In genomic region chr11:75305993-75306392, GRCh38 we compare ENCODE assay signal across 18 cellular contexts. TPM values are rescaled to one million over a fixed set of nuclear protein-coding genes. Genes with fewer than 3 reads are reported as not detected.
DNase-seq lines count a peak whose midpoint lies in the region; ATAC-seq and TF ChIP-seq lines count a peak whose summit lies in the region.
"Had no signal": no experiment of that assay in that cellular context is flagged by ENCODE, and none has a peak within 500 bp of the region (broad histone marks: within the 10 kb centered on the region; RNA-seq: fewer than 3 reads in every experiment).

No MANE protein-coding gene starts in this region.

- H3K27me3 ChIP-seq in right atrium auricular region (no peaks in the 10 kb centered on the region), osteoblast (ENCODE audit: insufficient read depth, low read length) (no peaks in the 10 kb centered on the region), PC-9 (ENCODE audit: insufficient read depth, low read depth) (no peaks in the 10 kb centered on the region)

- CTCF ChIA-PET in PC-9 (lab: Charles Lee) = no interaction called here
- CTCF ChIA-PET in activated naive CD4-positive, alpha-beta T cell treated with anti-CD3 and anti-CD28 coated beads, Interleukin-2, amount 10 ng/mL, durations not matched to agents 7 days and 5 days (lab: Charles Lee) = no interaction called here

- H3K79me2 ChIP-seq in osteoblast (ENCODE audit: insufficient read depth, low read length) = no peaks in the 10 kb centered on the region
- H3K79me2 ChIP-seq in PC-9 (ENCODE audit: low read depth) = no peaks in the 10 kb centered on the region

- no peak for ATAC-seq in activated T-helper 17 cell treated with anti-CD3 and anti-CD28 coated beads, Interleukin-2, amount 50 U/mL, for 72 hours (replicated peaks)
- ATAC-seq: esophagus mucosa, K562, Panc1 had no signal

- peaks cover 0 to 64% of the 10 kb centered on the region in 2 donors for H3K4me1 ChIP-seq in right atrium auricular region
- no peaks in the 10 kb centered on the region for H3K4me1 ChIP-seq in osteoblast (ENCODE audit: insufficient read depth, low read length)
- no peaks in the 10 kb centered on the region for H3K4me1 ChIP-seq in PC-9 (replicated peaks; ENCODE audit: insufficient read depth)

- BruUV-seq in PC-9 (replicated peaks; lab: Mats Ljungman, UMichigan) = no TSS peak

- peaks cover 12% of the 10 kb centered on the region for H3K4me1 Mint-ChIP-seq in CD14-positive monocyte
- peaks cover 4% of the 10 kb centered on the region for H3K4me1 Mint-ChIP-seq in activated T-helper 17 cell treated with anti-CD3 and anti-CD28 coated beads, Interleukin-2, amount 50 U/mL, for 72 hours
- H3K4me1 Mint-ChIP-seq in activated T-helper 2 cell treated with anti-CD3 and anti-CD28 coated beads, Interferon-gamma antibody, Interleukin-2, Interleukin-4, amounts not matched to agents 10 μg/mL and 5 μg/mL and 100 μg/mL, durations not matched to agents 14 hours and 24 hours and 36 hours (ENCODE audit: low read depth) = no peaks in the 10 kb centered on the region
- no peaks in the 10 kb centered on the region for H3K4me1 Mint-ChIP-seq in activated naive CD4-positive, alpha-beta T cell treated with anti-CD3 and anti-CD28 coated beads, Interleukin-2, amount 10 ng/mL, durations not matched to agents 7 days and 5 days
- H3K4me1 Mint-ChIP-seq: activated CD4-positive, alpha-beta memory T cell treated with anti-CD3 and anti-CD28 coated beads, Interleukin-2, amount 10 ng/mL, durations not matched to agents 7 days and 5 days had no signal

- TF ChIP-seq CTCF in CD14-positive monocyte (IDR thresholded peaks at IDR 0.05) = no peak
- no peak for TF ChIP-seq CTCF in right atrium auricular region (IDR thresholded peaks at IDR 0.05)
- TF ChIP-seq CTCF in osteoblast (IDR thresholded peaks at IDR 0.05; ENCODE audit: extremely low read depth, low read depth, low read length) = no peak
- TF ChIP-seq CTCF in PC-9 (conservative IDR thresholded peaks at IDR 0.05) = no peak

- intact Hi-C loops in CD14-positive monocyte (cut with micrococcal nuclease) (no loop called here), PC-9 (cut with micrococcal nuclease; ENCODE audit: unreplicated experiment) (no loop called here)
- intact Hi-C loops in activated T-helper 2 cell treated with anti-CD3 and anti-CD28 coated beads, Interferon-gamma antibody, Interleukin-2, Interleukin-4, amounts not matched to agents 10 μg/mL and 5 μg/mL and 100 μg/mL, durations not matched to agents 14 hours and 24 hours and 36 hours (cut with micrococcal nuclease) = no loop called here

- no peak overlapping the region for H3K4me3 Mint-ChIP-seq in CD14-positive monocyte
- H3K4me3 Mint-ChIP-seq in activated T-helper 17 cell treated with anti-CD3 and anti-CD28 coated beads, Interleukin-2, amount 50 U/mL, for 72 hours = no peak overlapping the region
- H3K4me3 Mint-ChIP-seq in activated T-helper 2 cell treated with anti-CD3 and anti-CD28 coated beads, Interferon-gamma antibody, Interleukin-2, Interleukin-4, amounts not matched to agents 10 μg/mL and 5 μg/mL and 100 μg/mL, durations not matched to agents 14 hours and 24 hours and 36 hours (ENCODE audit: low read depth) = no peak overlapping the region
- no peak overlapping the region for H3K4me3 Mint-ChIP-seq in activated naive CD4-positive, alpha-beta T cell treated with anti-CD3 and anti-CD28 coated beads, Interleukin-2, amount 10 ng/mL, durations not matched to agents 7 days and 5 days
- H3K4me3 Mint-ChIP-seq: activated CD4-positive, alpha-beta memory T cell treated with anti-CD3 and anti-CD28 coated beads, Interleukin-2, amount 10 ng/mL, durations not matched to agents 7 days and 5 days had no signal

- H3K36me3 ChIP-seq in right atrium auricular region = no peaks in the 10 kb centered on the region
- H3K36me3 ChIP-seq in osteoblast (ENCODE audit: insufficient read depth, low read length) = no peaks in the 10 kb centered on the region
- H3K36me3 ChIP-seq in PC-9 (ENCODE audit: low read depth) = no peaks in the 10 kb centered on the region

- H3K27ac ChIP-seq in right atrium auricular region (peak overlapping the region; percentile 46), osteoblast (ENCODE audit: low read depth, low read length) (no peak overlapping the region), PC-9 (no peak overlapping the region)

- no peaks in the 10 kb centered on the region for H4K20me1 ChIP-seq in osteoblast (ENCODE audit: insufficient read depth, low read length)
- H4K20me1 ChIP-seq in PC-9 (ENCODE audit: insufficient read depth) = peaks cover 8% of the 10 kb centered on the region; the same call in 1 of the 2 replicates

- H3K9me3 ChIP-seq in right atrium auricular region (no peaks in the 10 kb centered on the region), osteoblast (ENCODE audit: low read depth, low read length) (no peaks in the 10 kb centered on the region), PC-9 (ENCODE audit: insufficient read depth, low read depth) (no peaks in the 10 kb centered on the region)
- H3K9me3 ChIP-seq: Caco-2 had no signal

- no peaks in the 10 kb centered on the region for H3K9me2 ChIP-seq in PC-9 (ENCODE audit: insufficient read depth)

- no peaks in the 10 kb centered on the region for H3K9me3 Mint-ChIP-seq in CD14-positive monocyte
- H3K9me3 Mint-ChIP-seq in activated T-helper 17 cell treated with anti-CD3 and anti-CD28 coated beads, Interleukin-2, amount 50 U/mL, for 72 hours = no peaks in the 10 kb centered on the region
- no peaks in the 10 kb centered on the region for H3K9me3 Mint-ChIP-seq in activated T-helper 2 cell treated with anti-CD3 and anti-CD28 coated beads, Interferon-gamma antibody, Interleukin-2, Interleukin-4, amounts not matched to agents 10 μg/mL and 5 μg/mL and 100 μg/mL, durations not matched to agents 14 hours and 24 hours and 36 hours
- H3K9me3 Mint-ChIP-seq in activated naive CD4-positive, alpha-beta T cell treated with anti-CD3 and anti-CD28 coated beads, Interleukin-2, amount 10 ng/mL, durations not matched to agents 7 days and 5 days = no peaks in the 10 kb centered on the region
- H3K9me3 Mint-ChIP-seq: activated CD4-positive, alpha-beta memory T cell treated with anti-CD3 and anti-CD28 coated beads, Interleukin-2, amount 10 ng/mL, durations not matched to agents 7 days and 5 days had no signal

- no peak overlapping the region for H2AFZ ChIP-seq in osteoblast (ENCODE audit: low read length)
- H2AFZ ChIP-seq in PC-9 = no peak overlapping the region

- no peaks in the 10 kb centered on the region; the same call in 1 of the 2 replicates for H3F3A ChIP-seq in PC-9 (ENCODE audit: insufficient read depth, low read depth)

- DNase-seq in CD14-positive monocyte (ENCODE audit: low spot score) (no peak), right atrium auricular region (ENCODE audit: low spot score) (no peak), osteoblast (ENCODE audit: insufficient read length, low spot score, missing footprints) (peak; percentile 66), HPDE6-E6E7 (ENCODE audit: extremely low spot score) (no peak), PC-9 (no peak)
- DNase-seq in activated T-helper 2 cell treated with anti-CD3 and anti-CD28 coated beads, Interferon-gamma antibody, Interleukin-2, Interleukin-4, amounts not matched to agents 10 μg/mL and 5 μg/mL and 100 μg/mL, durations not matched to agents 14 hours and 24 hours and 36 hours (ENCODE audit: low spot score) = no peak
- no peak for DNase-seq in activated naive CD4-positive, alpha-beta T cell treated with anti-CD3 and anti-CD28 coated beads, Interleukin-2, amount 10 ng/mL, durations not matched to agents 7 days and 5 days
- DNase-seq: activated CD4-positive, alpha-beta memory T cell treated with anti-CD3 and anti-CD28 coated beads, Interleukin-2, amount 10 ng/mL, durations not matched to agents 7 days and 5 days; Caco-2; cortex of kidney; islet precursor cell; NCI-H82; stimulated activated CD4-positive, alpha-beta T cell treated with anti-CD3 and anti-CD28 coated beads, Interleukin-12 subunit alpha, Interleukin-12 subunit beta, amount 100 ng/mL, for 4 hours; stimulated activated naive CD4-positive, alpha-beta T cell treated with Interleukin-2 at 50 U/mL for 16 hours had no signal

- H3K4me3 ChIP-seq in right atrium auricular region (peak overlapping the region; percentile 19 to 34), osteoblast (ENCODE audit: insufficient read depth, low read length) (no peak overlapping the region), PC-9 (no peak overlapping the region)
- H3K4me3 ChIP-seq: K562 had no signal

- peaks cover 0 to 3% (median 0%) of the 10 kb centered on the region in 3 donors for H3K27me3 Mint-ChIP-seq in CD14-positive monocyte (ENCODE audit: low read depth in 3 of 3)
- H3K27me3 Mint-ChIP-seq in activated T-helper 17 cell treated with anti-CD3 and anti-CD28 coated beads, Interleukin-2, amount 50 U/mL, for 72 hours = no peaks in the 10 kb centered on the region
- no peaks in the 10 kb centered on the region for H3K27me3 Mint-ChIP-seq in activated T-helper 2 cell treated with anti-CD3 and anti-CD28 coated beads, Interferon-gamma antibody, Interleukin-2, Interleukin-4, amounts not matched to agents 10 μg/mL and 5 μg/mL and 100 μg/mL, durations not matched to agents 14 hours and 24 hours and 36 hours (ENCODE audit: low read depth)
- H3K27me3 Mint-ChIP-seq in activated naive CD4-positive, alpha-beta T cell treated with anti-CD3 and anti-CD28 coated beads, Interleukin-2, amount 10 ng/mL, durations not matched to agents 7 days and 5 days = no peaks in the 10 kb centered on the region
- H3K27me3 Mint-ChIP-seq: activated CD4-positive, alpha-beta memory T cell treated with anti-CD3 and anti-CD28 coated beads, Interleukin-2, amount 10 ng/mL, durations not matched to agents 7 days and 5 days had no signal

- peaks cover 34 to 68% of the 10 kb centered on the region in 2 donors for H3K36me3 Mint-ChIP-seq in CD14-positive monocyte
- H3K36me3 Mint-ChIP-seq in activated T-helper 17 cell treated with anti-CD3 and anti-CD28 coated beads, Interleukin-2, amount 50 U/mL, for 72 hours (ENCODE audit: low read depth) = no peaks in the 10 kb centered on the region
- no peaks in the 10 kb centered on the region for H3K36me3 Mint-ChIP-seq in activated T-helper 2 cell treated with anti-CD3 and anti-CD28 coated beads, Interferon-gamma antibody, Interleukin-2, Interleukin-4, amounts not matched to agents 10 μg/mL and 5 μg/mL and 100 μg/mL, durations not matched to agents 14 hours and 24 hours and 36 hours (ENCODE audit: low read depth)
- H3K36me3 Mint-ChIP-seq in activated naive CD4-positive, alpha-beta T cell treated with anti-CD3 and anti-CD28 coated beads, Interleukin-2, amount 10 ng/mL, durations not matched to agents 7 days and 5 days = no peaks in the 10 kb centered on the region

- POLR2A ChIA-PET in PC-9 (lab: Charles Lee; ENCODE audit: unreplicated experiment) = no interaction called here

- no peak overlapping the region for H3K4me2 ChIP-seq in osteoblast (ENCODE audit: insufficient read depth, low read length)
- H3K4me2 ChIP-seq in PC-9 = no peak overlapping the region

- H3K27ac Mint-ChIP-seq in CD14-positive monocyte = peak overlapping the region in 5 of 7 donors; percentile 1 to 85 (median 67)
- H3K27ac Mint-ChIP-seq in activated T-helper 17 cell treated with anti-CD3 and anti-CD28 coated beads, Interleukin-2, amount 50 U/mL, for 72 hours = peak overlapping the region; percentile 8
- H3K27ac Mint-ChIP-seq in activated T-helper 2 cell treated with anti-CD3 and anti-CD28 coated beads, Interferon-gamma antibody, Interleukin-2, Interleukin-4, amounts not matched to agents 10 μg/mL and 5 μg/mL and 100 μg/mL, durations not matched to agents 14 hours and 24 hours and 36 hours = no peak overlapping the region
- no peak overlapping the region for H3K27ac Mint-ChIP-seq in activated naive CD4-positive, alpha-beta T cell treated with anti-CD3 and anti-CD28 coated beads, Interleukin-2, amount 10 ng/mL, durations not matched to agents 7 days and 5 days
- H3K27ac Mint-ChIP-seq: activated CD4-positive, alpha-beta memory T cell treated with anti-CD3 and anti-CD28 coated beads, Interleukin-2, amount 10 ng/mL, durations not matched to agents 7 days and 5 days had no signal

RNA-seq across cellular contexts. Expression of gene ARRB1, which starts 45.5 kb away (rescaled TPM):
- polyA plus RNA-seq in CD14-positive monocyte = 10 to 100 TPM; 52.6 to 66.5 TPM
- 10 to 100 TPM; 10.7 to 14.7 TPM for total RNA-seq in activated T-helper 17 cell treated with anti-CD3 and anti-CD28 coated beads, Interleukin-2, amount 50 U/mL, for 72 hours
- total RNA-seq in right atrium auricular region (10 to 100 TPM; 19.4 to 22.9 TPM), osteoblast (14.5 and 19.4 TPM in 2 replicates), PC-9 (2021) (31.8 and 43.6 TPM in 2 replicates)
- total RNA-seq in activated T-helper 2 cell treated with anti-CD3 and anti-CD28 coated beads, Interferon-gamma antibody, Interleukin-2, Interleukin-4, amounts not matched to agents 10 μg/mL and 5 μg/mL and 100 μg/mL, durations not matched to agents 14 hours and 24 hours and 36 hours = 15.1 and 19.3 TPM in 2 replicates

Comparison
In these comparisons a context has a peak if more than half of its experiments do, and no peak if none do; other contexts are left out.
1. H3K27ac Mint-ChIP-seq: peak in CD14-positive monocyte (5 of 7) and activated T-helper 17 cell treated with anti-CD3 and anti-CD28 coated beads, Interleukin-2, amount 50 U/mL, for 72 hours (single experiment); none in activated T-helper 2 cell treated with anti-CD3 and anti-CD28 coated beads, Interferon-gamma antibody, Interleukin-2, Interleukin-4, amounts not matched to agents 10 μg/mL and 5 μg/mL and 100 μg/mL, durations not matched to agents 14 hours and 24 hours and 36 hours (single experiment) and activated naive CD4-positive, alpha-beta T cell treated with anti-CD3 and anti-CD28 coated beads, Interleukin-2, amount 10 ng/mL, durations not matched to agents 7 days and 5 days (single experiment).
2. H3K27ac ChIP-seq: peak in right atrium auricular region (2 of 2); none in osteoblast (single experiment) and PC-9 (single experiment).
3. H3K4me3 ChIP-seq: peak in right atrium auricular region (2 of 2); none in osteoblast (single experiment) and PC-9 (single experiment).